In the genomic region with DNA sequence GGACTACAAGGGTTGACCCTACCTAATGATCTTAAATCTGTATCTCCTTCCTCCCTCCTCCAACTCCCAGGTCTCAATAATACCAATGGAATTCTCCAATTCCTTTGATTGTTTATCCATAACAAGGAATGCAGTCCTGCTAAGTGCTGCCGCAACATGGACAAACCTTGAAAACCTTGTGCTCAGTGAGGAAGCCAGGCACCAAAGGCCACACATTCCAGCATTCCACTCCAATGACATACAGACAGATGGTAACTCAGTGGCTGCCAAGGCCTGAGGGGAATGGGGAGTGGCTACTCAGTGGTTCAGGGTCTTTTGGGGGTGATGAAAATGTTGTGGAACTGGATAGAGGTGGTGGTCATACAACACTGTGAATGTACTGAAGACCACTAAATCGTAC, we compare ENCODE assay signal across 2 cellular contexts.
TF ChIP-seq lines count a peak whose summit lies in the region.

No MANE protein-coding gene starts in this region.

TF ChIP-seq in IMR-90, 13 proteins besides CTCF, POLR2A, EP300 and RAD21:
- no peak for TF ChIP-seq RFX5 (IDR thresholded peaks at IDR 0.05; ENCODE audit: low read depth, low read length)
- TF ChIP-seq MAFK (IDR thresholded peaks at IDR 0.05; ENCODE audit: low read depth, low read length): no peak
- TF ChIP-seq MXI1 (IDR thresholded peaks at IDR 0.05; ENCODE audit: borderline replicate concordance, low read depth, low read length): no peak
- no peak for TF ChIP-seq NFE2L2 (IDR thresholded peaks at IDR 0.05; ENCODE audit: low read depth, low read length)
- TF ChIP-seq, protein P1, sequence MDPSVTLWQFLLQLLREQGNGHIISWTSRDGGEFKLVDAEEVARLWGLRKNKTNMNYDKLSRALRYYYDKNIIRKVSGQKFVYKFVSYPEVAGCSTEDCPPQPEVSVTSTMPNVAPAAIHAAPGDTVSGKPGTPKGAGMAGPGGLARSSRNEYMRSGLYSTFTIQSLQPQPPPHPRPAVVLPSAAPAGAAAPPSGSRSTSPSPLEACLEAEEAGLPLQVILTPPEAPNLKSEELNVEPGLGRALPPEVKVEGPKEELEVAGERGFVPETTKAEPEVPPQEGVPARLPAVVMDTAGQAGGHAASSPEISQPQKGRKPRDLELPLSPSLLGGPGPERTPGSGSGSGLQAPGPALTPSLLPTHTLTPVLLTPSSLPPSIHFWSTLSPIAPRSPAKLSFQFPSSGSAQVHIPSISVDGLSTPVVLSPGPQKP (IDR thresholded peaks at IDR 0.05; ENCODE audit: borderline replicate concordance, low read depth, low read length): no peak
- no peak for TF ChIP-seq CHD1 (IDR thresholded peaks at IDR 0.05; ENCODE audit: low read depth, low read length)
- no peak for TF ChIP-seq CEBPB (IDR thresholded peaks at IDR 0.05; ENCODE audit: low read depth, low read length)
- no peak for TF ChIP-seq BHLHE40 (IDR thresholded peaks at IDR 0.05; ENCODE audit: low read depth, low read length)
- TF ChIP-seq, protein P2, sequence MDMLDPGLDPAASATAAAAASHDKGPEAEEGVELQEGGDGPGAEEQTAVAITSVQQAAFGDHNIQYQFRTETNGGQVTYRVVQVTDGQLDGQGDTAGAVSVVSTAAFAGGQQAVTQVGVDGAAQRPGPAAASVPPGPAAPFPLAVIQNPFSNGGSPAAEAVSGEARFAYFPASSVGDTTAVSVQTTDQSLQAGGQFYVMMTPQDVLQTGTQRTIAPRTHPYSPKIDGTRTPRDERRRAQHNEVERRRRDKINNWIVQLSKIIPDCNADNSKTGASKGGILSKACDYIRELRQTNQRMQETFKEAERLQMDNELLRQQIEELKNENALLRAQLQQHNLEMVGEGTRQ (IDR thresholded peaks at IDR 0.05; ENCODE audit: low read depth, low read length): no peak
- no peak for TF ChIP-seq FOS (IDR thresholded peaks at IDR 0.05; ENCODE audit: low read depth, low read length)
- TF ChIP-seq MAZ (IDR thresholded peaks at IDR 0.05; ENCODE audit: borderline replicate concordance, low read depth, low read length): no peak
- TF ChIP-seq SMC3 (IDR thresholded peaks at IDR 0.05; ENCODE audit: low read depth, low read length): no peak
- TF ChIP-seq RCOR1 (IDR thresholded peaks at IDR 0.05; ENCODE audit: insufficient replicate concordance, low read length): no peak

TF ChIP-seq in endothelial cell of umbilical vein, 7 proteins besides CTCF, POLR2A, EP300 and RAD21:
- TF ChIP-seq MYC (IDR thresholded peaks at IDR 0.05; ENCODE audit: low read depth, low read length): no peak
- TF ChIP-seq EZH2 (IDR thresholded peaks at IDR 0.05; ENCODE audit: borderline replicate concordance, low read depth, low read length, severe bottlenecking): no peak
- TF ChIP-seq JUN (IDR thresholded peaks at IDR 0.05; ENCODE audit: borderline replicate concordance, insufficient read depth, insufficient read length, low read depth): peak; percentile 44
- TF ChIP-seq FOS (IDR thresholded peaks at IDR 0.05; ENCODE audit: borderline replicate concordance, insufficient read depth, low read length): no peak
- TF ChIP-seq POLR2AphosphoS5 (IDR thresholded peaks at IDR 0.05; ENCODE audit: insufficient read depth, low read depth, low read length): no peak
- no peak for TF ChIP-seq GATA2 (IDR thresholded peaks at IDR 0.05; ENCODE audit: insufficient read depth, insufficient read length, low read depth, low read length)
